8 cellular contexts compared by ENCODE assay signal in genomic region chr1:184792450-184792969, GRCh38. TPM values are rescaled to one million over a fixed set of nuclear protein-coding genes. Genes with fewer than 3 reads are reported as not detected.
DNase-seq lines count a peak whose midpoint lies in the region; ATAC-seq and TF ChIP-seq lines count a peak whose summit lies in the region.

No MANE protein-coding gene starts in this region.

- peak overlapping the region; percentile 70 for H3K4me2 ChIP-seq in skeletal muscle satellite cell (ENCODE audit: low read length)

- H3K36me3 ChIP-seq in adipocyte (ENCODE audit: control insufficient read depth, insufficient read depth, low read length, severe bottlenecking) = no peaks in the 10 kb centered on the region
- no peaks in the 10 kb centered on the region for H3K36me3 ChIP-seq in skeletal muscle satellite cell (ENCODE audit: insufficient read depth, low read length)

- H3K4me1 ChIP-seq in adipocyte (ENCODE audit: control insufficient read depth, insufficient read depth, low read length) (peaks cover 44% of the 10 kb centered on the region), skeletal muscle satellite cell (ENCODE audit: control insufficient read depth, insufficient read depth, low read length) (peaks cover 30% of the 10 kb centered on the region)

- in situ Hi-C loops in Caki2 (cut with HindIII; ENCODE audit: low pct_unique_long_range_greater_than_20kb, low sequenced_read_pairs) = no loop called here

- no peaks in the 10 kb centered on the region for H3K9me3 ChIP-seq in adipocyte (ENCODE audit: control insufficient read depth, low read length)
- no peaks in the 10 kb centered on the region for H3K9me3 ChIP-seq in skeletal muscle satellite cell (replicated peaks; ENCODE audit: low read length)

- no peak overlapping the region for H3K4me3 ChIP-seq in LNCaP clone FGC (ENCODE audit: low read depth, low read length)
- peak overlapping the region; percentile 62 for H3K4me3 ChIP-seq in adipocyte (ENCODE audit: low read length)
- H3K4me3 ChIP-seq in skeletal muscle satellite cell (ENCODE audit: low read length) = peak overlapping the region; percentile 39

- TF ChIP-seq CTCF in LNCaP clone FGC (IDR thresholded peaks at IDR 0.05; ENCODE audit: control insufficient read depth, extremely low read depth, insufficient read depth) = no peak

- no peak for ATAC-seq in HG02571 (IDR thresholded peaks at IDR 0.05; ENCODE audit: unreplicated experiment)

- DNase-seq in Caki2 (ENCODE audit: low read depth) (peak; percentile 40), LNCaP clone FGC (ENCODE audit: low read depth) (peak; percentile 71), adipocyte (ENCODE audit: low read depth) (peak; percentile 84), hepatic stellate cell (ENCODE audit: low spot score) (peak; percentile 84), NK-92 (lab: John Stamatoyannopoulos, UW; ENCODE audit: unreplicated experiment) (no peak), ecto neural progenitor cell (ENCODE audit: low spot score) (no peak)

- H3K9ac ChIP-seq in adipocyte (ENCODE audit: low read length) = peak overlapping the region; percentile 69
- H3K9ac ChIP-seq in skeletal muscle satellite cell (ENCODE audit: low read depth, low read length) = peak overlapping the region; percentile 77

- no peaks in the 10 kb centered on the region for H3K27me3 ChIP-seq in adipocyte (replicated peaks; ENCODE audit: control insufficient read depth, insufficient read depth, low read length)
- H3K27me3 ChIP-seq in skeletal muscle satellite cell (ENCODE audit: control insufficient read depth, insufficient read depth, low read length) = no peaks in the 10 kb centered on the region

RNA-seq across cellular contexts. Expression of gene EDEM3, which starts 37.9 kb away (rescaled TPM):
- 4.4 and 8.8 TPM in 2 replicates for total RNA-seq in Caki2 (2014; rRNA removed; shearing (Covaris generic); ENCODE audit: low replicate concordance)
- total RNA-seq in skeletal muscle satellite cell (2012; rRNA removed) = 53.2 and 57.7 TPM in 2 replicates

Comparison
In these comparisons a context has a peak if more than half of its experiments do, and no peak if none do; other contexts are left out.
1. DNase-seq: peak in Caki2 (single experiment), LNCaP clone FGC (single experiment), adipocyte (single experiment) and hepatic stellate cell (single experiment); none in NK-92 (single experiment) and ecto neural progenitor cell (single experiment).